ENCODE assay signal across 12 cellular contexts in the genomic region with DNA sequence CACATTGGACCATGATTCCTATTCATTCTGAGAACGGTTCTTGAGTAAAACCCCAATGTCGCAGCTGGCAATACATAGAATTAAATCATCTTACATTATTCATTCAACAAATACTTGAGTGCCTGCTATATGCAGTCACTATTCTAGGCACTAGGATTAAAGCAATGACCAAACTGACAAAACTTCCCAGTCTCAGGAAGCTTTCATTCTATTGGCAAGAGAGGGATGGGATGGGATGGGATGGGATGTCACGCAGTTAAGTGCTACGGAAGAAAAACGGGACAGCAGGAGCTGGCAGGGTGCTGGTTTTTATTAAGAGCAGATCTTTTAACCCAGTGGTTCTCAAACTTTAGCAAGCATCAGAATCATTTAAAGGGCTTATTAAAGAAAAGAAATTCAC. TPM values are rescaled to one million over a fixed set of nuclear protein-coding genes. Genes with fewer than 3 reads are reported as not detected.
DNase-seq lines count a peak whose midpoint lies in the region; ATAC-seq and TF ChIP-seq lines count a peak whose summit lies in the region.
"Had no signal": no experiment of that assay in that cellular context is flagged by ENCODE, and none has a peak within 500 bp of the region (broad histone marks: within the 10 kb centered on the region; RNA-seq: fewer than 3 reads in every experiment).

No MANE protein-coding gene starts in this region.

- peaks cover 7% of the 10 kb centered on the region for H3K36me3 Mint-ChIP-seq in activated naive CD8-positive, alpha-beta T cell treated with anti-CD3 and anti-CD28 coated beads, Interleukin-2, amount 10 ng/mL, durations not matched to agents 7 days and 5 days
- no peaks in the 10 kb centered on the region for H3K36me3 Mint-ChIP-seq in activated naive CD8-positive, alpha-beta T cell treated with anti-CD3 and anti-CD28 coated beads for 36 hours

- H3K4me3 ChIP-seq in iPS-18a (ENCODE audit: low read length) (peak overlapping the region; percentile 90), transverse colon (peak overlapping the region in 1 of 4 donors; percentile 1)
- H3K4me3 ChIP-seq: SJCRH30, upper lobe of left lung had no signal

- no peaks in the 10 kb centered on the region for H3K9me3 Mint-ChIP-seq in activated naive CD8-positive, alpha-beta T cell treated with anti-CD3 and anti-CD28 coated beads, Interleukin-2, amount 10 ng/mL, durations not matched to agents 7 days and 5 days
- H3K9me3 Mint-ChIP-seq in activated naive CD8-positive, alpha-beta T cell treated with anti-CD3 and anti-CD28 coated beads for 36 hours, result no peaks in the 10 kb centered on the region
- H3K9me3 Mint-ChIP-seq: activated CD4-positive, alpha-beta T cell treated with anti-CD3 and anti-CD28 coated beads, Interleukin-2, amount 10 ng/mL, durations not matched to agents 7 days and 5 days had no signal

- TF ChIP-seq EP300 in transverse colon (IDR thresholded peaks at IDR 0.05; ENCODE audit: low read depth), result no peak

- H3K27me3 Mint-ChIP-seq in activated naive CD8-positive, alpha-beta T cell treated with anti-CD3 and anti-CD28 coated beads, Interleukin-2, amount 10 ng/mL, durations not matched to agents 7 days and 5 days, result peaks cover 16% of the 10 kb centered on the region
- peaks cover 8% of the 10 kb centered on the region for H3K27me3 Mint-ChIP-seq in activated naive CD8-positive, alpha-beta T cell treated with anti-CD3 and anti-CD28 coated beads for 36 hours

- H3K27me3 ChIP-seq in iPS-18a (ENCODE audit: control insufficient read depth, insufficient read depth, low read length), result no peaks in the 10 kb centered on the region
- H3K27me3 ChIP-seq in transverse colon, result no peaks in the 10 kb centered on the region
- H3K27me3 ChIP-seq: SJCRH30 had no signal

- H3K4me1 Mint-ChIP-seq in activated naive CD8-positive, alpha-beta T cell treated with anti-CD3 and anti-CD28 coated beads, Interleukin-2, amount 10 ng/mL, durations not matched to agents 7 days and 5 days, result peaks cover 32% of the 10 kb centered on the region
- H3K4me1 Mint-ChIP-seq in activated naive CD8-positive, alpha-beta T cell treated with anti-CD3 and anti-CD28 coated beads for 36 hours, result peaks cover 13% of the 10 kb centered on the region

- no peaks in the 10 kb centered on the region for H3K9me3 ChIP-seq in iPS-18a (ENCODE audit: control insufficient read depth, low read depth, low read length)
- H3K9me3 ChIP-seq in transverse colon, result no peaks in the 10 kb centered on the region
- H3K9me3 ChIP-seq: SJCRH30, upper lobe of left lung had no signal

- intact Hi-C loops in transverse colon (cut with DNase I; ENCODE audit: low total_unique reads), result no loop called here

- H3K9ac ChIP-seq in iPS-18a (ENCODE audit: low read length), result peak overlapping the region; percentile 57

- no peak for ATAC-seq in activated naive CD8-positive, alpha-beta T cell treated with anti-CD3 and anti-CD28 coated beads, Interleukin-2, amount 10 ng/mL, durations not matched to agents 7 days and 5 days (ENCODE audit: low read depth)
- ATAC-seq in HG02798 (IDR thresholded peaks at IDR 0.05; ENCODE audit: poor library complexity, unreplicated experiment), result no peak

- POLR2A ChIA-PET in activated naive CD8-positive, alpha-beta T cell treated with anti-CD3 and anti-CD28 coated beads, Interleukin-2, amount 10 ng/mL, durations not matched to agents 7 days and 5 days (lab: Charles Lee), result interaction anchor here (0.8 to 3.2 kb wide), 2 partner anchors 17 to 59 kb away, joined by 3 to 14 read pairs; no protein-coding TSS in a partner anchor

- H3K4me1 ChIP-seq in iPS-18a (ENCODE audit: control insufficient read depth, low read depth, low read length) (peaks cover 51% of the 10 kb centered on the region), transverse colon (peaks cover 5 to 67% (median 38%) of the 10 kb centered on the region in 4 donors)
- H3K4me1 ChIP-seq: SJCRH30 had no signal

- 59 to 74% methylated on average over 5 of the region's 5 CpGs for WGBS in transverse colon (ENCODE audit: low coverage in 1 of 2), 2 donors

- in situ Hi-C loops in transverse colon (cut with MboI; ENCODE audit: low pct_ligation_motif_present in 1 of 4, low pct_unique_long_range_greater_than_20kb in 1 of 4, low sequenced_read_pairs in 3 of 4), result no loop called here

- no peak for TF ChIP-seq POLR2A in transverse colon (IDR thresholded peaks at IDR 0.05)

- no peaks in the 10 kb centered on the region for H3K36me3 ChIP-seq in iPS-18a (ENCODE audit: control insufficient read depth, low read depth, low read length)
- no peaks in the 10 kb centered on the region for H3K36me3 ChIP-seq in transverse colon
- H3K36me3 ChIP-seq: SJCRH30, upper lobe of left lung had no signal

- H3K27ac Mint-ChIP-seq in activated naive CD8-positive, alpha-beta T cell treated with anti-CD3 and anti-CD28 coated beads, Interleukin-2, amount 10 ng/mL, durations not matched to agents 7 days and 5 days, result no peak overlapping the region
- no peak overlapping the region for H3K27ac Mint-ChIP-seq in activated naive CD8-positive, alpha-beta T cell treated with anti-CD3 and anti-CD28 coated beads for 36 hours

- no peak for DNase-seq in activated naive CD8-positive, alpha-beta T cell treated with anti-CD3 and anti-CD28 coated beads, Interleukin-2, amount 10 ng/mL, durations not matched to agents 7 days and 5 days
- no peak for DNase-seq in activated naive CD8-positive, alpha-beta T cell treated with anti-CD3 and anti-CD28 coated beads for 36 hours
- DNase-seq in transverse colon, result no peak
- DNase-seq in NCI-H2107 treated with DMSO at 0.1 percent for 48 hours (lab: John Stamatoyannopoulos, UW; ENCODE audit: unreplicated experiment), result no peak
- no peak for DNase-seq in activated CD4-positive, alpha-beta T cell treated with anti-CD3 and anti-CD28 coated beads, Interleukin-2, amount 50 U/mL, for 1 hour
- DNase-seq: T1000 had no signal

- peak overlapping the region; percentile 37 for H3K4me3 Mint-ChIP-seq in activated naive CD8-positive, alpha-beta T cell treated with anti-CD3 and anti-CD28 coated beads, Interleukin-2, amount 10 ng/mL, durations not matched to agents 7 days and 5 days
- no peak overlapping the region for H3K4me3 Mint-ChIP-seq in activated naive CD8-positive, alpha-beta T cell treated with anti-CD3 and anti-CD28 coated beads for 36 hours
- H3K4me3 Mint-ChIP-seq: activated CD4-positive, alpha-beta T cell treated with anti-CD3 and anti-CD28 coated beads, Interleukin-2, amount 10 ng/mL, durations not matched to agents 7 days and 5 days had no signal

- no peak for TF ChIP-seq CTCF in VCaP (conservative IDR thresholded peaks at IDR 0.05)
- TF ChIP-seq CTCF in transverse colon (IDR thresholded peaks at IDR 0.05), result no peak

- H3K27ac ChIP-seq in VCaP (peak overlapping the region; percentile 89), iPS-18a (ENCODE audit: low read length) (peak overlapping the region; percentile 71), transverse colon (peak overlapping the region; percentile 89 to 94 (median 91))
- H3K27ac ChIP-seq: SJCRH30 had no signal

RNA-seq across cellular contexts. Expression of a gene that starts 2.9 kb away (rescaled TPM):
- total RNA-seq in activated naive CD8-positive, alpha-beta T cell treated with anti-CD3 and anti-CD28 coated beads, Interleukin-2, amount 10 ng/mL, durations not matched to agents 7 days and 5 days, result 10 to 100 TPM; 77.2 to 83.6 TPM
- total RNA-seq in activated naive CD8-positive, alpha-beta T cell treated with anti-CD3 and anti-CD28 coated beads for 36 hours, result 10 to 100 TPM; 40.1 to 43.0 TPM
- total RNA-seq in transverse colon, result 100 to 1,000 TPM; 104 to 222 (median 128) TPM
